ENCODE assay signal across 1 cellular context in the genomic region with DNA sequence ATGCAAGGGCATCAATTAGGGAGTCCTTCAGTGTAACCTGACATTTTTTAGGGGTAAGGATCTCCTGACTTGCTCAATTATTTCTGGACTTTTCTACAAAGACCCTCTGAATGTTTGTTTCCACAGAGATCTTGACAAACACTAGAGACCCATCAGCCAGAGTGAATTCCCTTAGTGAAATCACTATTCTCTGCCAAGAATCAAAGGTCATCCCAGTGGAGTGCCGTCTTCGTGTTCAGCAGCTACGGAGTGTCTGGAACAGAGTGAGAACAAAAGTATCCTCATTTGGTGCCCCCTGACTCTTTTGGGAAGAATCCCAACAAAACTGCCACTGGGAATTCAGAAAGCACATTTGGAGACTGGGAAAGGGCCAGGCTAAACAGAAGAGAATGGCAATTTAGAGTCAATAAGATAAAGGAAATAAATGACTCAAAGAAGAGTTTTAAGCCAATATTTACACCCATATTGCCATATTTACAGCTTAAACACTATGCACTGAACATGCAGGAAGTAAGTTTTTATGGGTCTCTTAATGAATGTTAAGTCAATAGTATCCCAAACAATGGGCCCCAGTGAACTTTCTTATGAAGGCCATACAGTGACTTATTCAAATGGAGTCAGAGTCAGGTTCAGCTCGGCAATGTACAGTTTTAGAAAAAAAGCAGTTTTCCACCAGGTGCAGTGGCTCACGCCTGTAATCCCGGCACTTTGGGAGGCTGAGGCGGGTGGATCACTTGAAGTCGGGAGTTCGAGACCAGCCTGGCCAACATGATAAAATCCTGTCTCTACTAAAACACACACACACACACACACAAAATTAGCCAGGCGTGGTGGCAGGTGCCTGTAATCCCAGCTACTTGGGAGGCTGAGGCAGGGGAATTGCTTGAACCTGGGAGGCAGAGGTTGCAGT.
TF ChIP-seq lines count a peak whose summit lies in the region.

No MANE protein-coding gene starts in this region.

TF ChIP-seq in HepG2, 621 proteins besides CTCF, POLR2A, EP300 and RAD21 (continued from another document and continues in another):
- TF ChIP-seq ZNF383 (CRISPR knock-in tag; IDR thresholded peaks at IDR 0.05; ENCODE audit: borderline replicate concordance): no peak
- TF ChIP-seq XRCC5 (optimal IDR thresholded peaks at IDR 0.05; ENCODE audit: low read length): no peak
- TF ChIP-seq CHCHD3 (CRISPR knock-in tag; IDR thresholded peaks at IDR 0.05): no peak
- TF ChIP-seq HMG20A (CRISPR knock-in tag; IDR thresholded peaks at IDR 0.05; ENCODE audit: borderline replicate concordance): peak; percentile 69; the same call in 1 of the 2 replicates
- peak; percentile 19 for TF ChIP-seq ZFP36 (IDR thresholded peaks at IDR 0.05; ENCODE audit: borderline replicate concordance, low read depth, low read length, partially characterized antibody)
- peak; percentile 18; the same call in 1 of the 2 replicates for TF ChIP-seq HNF4G (IDR thresholded peaks at IDR 0.05; ENCODE audit: borderline replicate concordance, low read depth, low read length)
- no peak for TF ChIP-seq HNF4G (CRISPR knock-in tag; IDR thresholded peaks at IDR 0.05; ENCODE audit: borderline replicate concordance, low read depth)
- TF ChIP-seq SOX13 (IDR thresholded peaks at IDR 0.05): peak; percentile 17; the same call in 1 of the 2 replicates
- TF ChIP-seq SOX13 (CRISPR knock-in tag; conservative IDR thresholded peaks at IDR 0.05 in 1 of 2, IDR thresholded peaks at IDR 0.05 in 1 of 2): peak in 1 of 2 experiments; percentile 81; a peak in 2 of 4 replicates
- TF ChIP-seq NR2F2 (IDR thresholded peaks at IDR 0.05; ENCODE audit: borderline replicate concordance, low read depth): peak; percentile 65; the same call in 1 of the 2 replicates
- no peak for TF ChIP-seq ZNF7 (CRISPR knock-in tag; IDR thresholded peaks at IDR 0.05)
- no peak for TF ChIP-seq GATAD1 (CRISPR knock-in tag; IDR thresholded peaks at IDR 0.05)
- TF ChIP-seq, protein P1, sequence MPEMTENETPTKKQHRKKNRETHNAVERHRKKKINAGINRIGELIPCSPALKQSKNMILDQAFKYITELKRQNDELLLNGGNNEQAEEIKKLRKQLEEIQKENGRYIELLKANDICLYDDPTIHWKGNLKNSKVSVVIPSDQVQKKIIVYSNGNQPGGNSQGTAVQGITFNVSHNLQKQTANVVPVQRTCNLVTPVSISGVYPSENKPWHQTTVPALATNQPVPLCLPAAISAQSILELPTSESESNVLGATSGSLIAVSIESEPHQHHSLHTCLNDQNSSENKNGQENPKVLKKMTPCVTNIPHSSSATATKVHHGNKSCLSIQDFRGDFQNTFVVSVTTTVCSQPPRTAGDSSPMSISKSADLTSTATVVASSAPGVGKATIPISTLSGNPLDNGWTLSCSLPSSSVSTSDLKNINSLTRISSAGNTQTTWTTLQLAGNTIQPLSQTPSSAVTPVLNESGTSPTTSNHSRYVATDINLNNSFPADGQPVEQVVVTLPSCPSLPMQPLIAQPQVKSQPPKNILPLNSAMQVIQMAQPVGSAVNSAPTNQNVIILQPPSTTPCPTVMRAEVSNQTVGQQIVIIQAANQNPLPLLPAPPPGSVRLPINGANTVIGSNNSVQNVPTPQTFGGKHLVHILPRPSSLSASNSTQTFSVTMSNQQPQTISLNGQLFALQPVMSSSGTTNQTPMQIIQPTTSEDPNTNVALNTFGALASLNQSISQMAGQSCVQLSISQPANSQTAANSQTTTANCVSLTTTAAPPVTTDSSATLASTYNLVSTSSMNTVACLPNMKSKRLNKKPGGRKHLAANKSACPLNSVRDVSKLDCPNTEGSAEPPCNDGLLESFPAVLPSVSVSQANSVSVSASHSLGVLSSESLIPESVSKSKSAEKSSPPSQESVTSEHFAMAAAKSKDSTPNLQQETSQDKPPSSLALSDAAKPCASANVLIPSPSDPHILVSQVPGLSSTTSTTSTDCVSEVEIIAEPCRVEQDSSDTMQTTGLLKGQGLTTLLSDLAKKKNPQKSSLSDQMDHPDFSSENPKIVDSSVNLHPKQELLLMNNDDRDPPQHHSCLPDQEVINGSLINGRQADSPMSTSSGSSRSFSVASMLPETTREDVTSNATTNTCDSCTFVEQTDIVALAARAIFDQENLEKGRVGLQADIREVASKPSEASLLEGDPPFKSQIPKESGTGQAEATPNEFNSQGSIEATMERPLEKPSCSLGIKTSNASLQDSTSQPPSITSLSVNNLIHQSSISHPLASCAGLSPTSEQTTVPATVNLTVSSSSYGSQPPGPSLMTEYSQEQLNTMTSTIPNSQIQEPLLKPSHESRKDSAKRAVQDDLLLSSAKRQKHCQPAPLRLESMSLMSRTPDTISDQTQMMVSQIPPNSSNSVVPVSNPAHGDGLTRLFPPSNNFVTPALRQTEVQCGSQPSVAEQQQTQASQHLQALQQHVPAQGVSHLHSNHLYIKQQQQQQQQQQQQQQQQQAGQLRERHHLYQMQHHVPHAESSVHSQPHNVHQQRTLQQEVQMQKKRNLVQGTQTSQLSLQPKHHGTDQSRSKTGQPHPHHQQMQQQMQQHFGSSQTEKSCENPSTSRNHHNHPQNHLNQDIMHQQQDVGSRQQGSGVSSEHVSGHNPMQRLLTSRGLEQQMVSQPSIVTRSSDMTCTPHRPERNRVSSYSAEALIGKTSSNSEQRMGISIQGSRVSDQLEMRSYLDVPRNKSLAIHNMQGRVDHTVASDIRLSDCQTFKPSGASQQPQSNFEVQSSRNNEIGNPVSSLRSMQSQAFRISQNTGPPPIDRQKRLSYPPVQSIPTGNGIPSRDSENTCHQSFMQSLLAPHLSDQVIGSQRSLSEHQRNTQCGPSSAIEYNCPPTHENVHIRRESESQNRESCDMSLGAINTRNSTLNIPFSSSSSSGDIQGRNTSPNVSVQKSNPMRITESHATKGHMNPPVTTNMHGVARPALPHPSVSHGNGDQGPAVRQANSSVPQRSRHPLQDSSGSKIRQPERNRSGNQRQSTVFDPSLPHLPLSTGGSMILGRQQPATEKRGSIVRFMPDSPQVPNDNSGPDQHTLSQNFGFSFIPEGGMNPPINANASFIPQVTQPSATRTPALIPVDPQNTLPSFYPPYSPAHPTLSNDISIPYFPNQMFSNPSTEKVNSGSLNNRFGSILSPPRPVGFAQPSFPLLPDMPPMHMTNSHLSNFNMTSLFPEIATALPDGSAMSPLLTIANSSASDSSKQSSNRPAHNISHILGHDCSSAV (CRISPR knock-in tag; IDR thresholded peaks at IDR 0.05; ENCODE audit: borderline replicate concordance): no peak
- TF ChIP-seq ZBTB7A (CRISPR knock-in tag; IDR thresholded peaks at IDR 0.05): no peak
- no peak for TF ChIP-seq EHMT2 (IDR thresholded peaks at IDR 0.05; ENCODE audit: borderline replicate concordance, low read depth, low read length)
- TF ChIP-seq ZSCAN25 (CRISPR knock-in tag; IDR thresholded peaks at IDR 0.05): no peak
- no peak for TF ChIP-seq ZFP62 (CRISPR knock-in tag; IDR thresholded peaks at IDR 0.05)
- TF ChIP-seq HOXD1 (CRISPR knock-in tag; IDR thresholded peaks at IDR 0.05): peak; percentile 44; the same call in 1 of the 2 replicates
- no peak for TF ChIP-seq ZNF792 (CRISPR knock-in tag; IDR thresholded peaks at IDR 0.05)
- no peak for TF ChIP-seq SRY (CRISPR knock-in tag; IDR thresholded peaks at IDR 0.05)
- TF ChIP-seq, protein P2, sequence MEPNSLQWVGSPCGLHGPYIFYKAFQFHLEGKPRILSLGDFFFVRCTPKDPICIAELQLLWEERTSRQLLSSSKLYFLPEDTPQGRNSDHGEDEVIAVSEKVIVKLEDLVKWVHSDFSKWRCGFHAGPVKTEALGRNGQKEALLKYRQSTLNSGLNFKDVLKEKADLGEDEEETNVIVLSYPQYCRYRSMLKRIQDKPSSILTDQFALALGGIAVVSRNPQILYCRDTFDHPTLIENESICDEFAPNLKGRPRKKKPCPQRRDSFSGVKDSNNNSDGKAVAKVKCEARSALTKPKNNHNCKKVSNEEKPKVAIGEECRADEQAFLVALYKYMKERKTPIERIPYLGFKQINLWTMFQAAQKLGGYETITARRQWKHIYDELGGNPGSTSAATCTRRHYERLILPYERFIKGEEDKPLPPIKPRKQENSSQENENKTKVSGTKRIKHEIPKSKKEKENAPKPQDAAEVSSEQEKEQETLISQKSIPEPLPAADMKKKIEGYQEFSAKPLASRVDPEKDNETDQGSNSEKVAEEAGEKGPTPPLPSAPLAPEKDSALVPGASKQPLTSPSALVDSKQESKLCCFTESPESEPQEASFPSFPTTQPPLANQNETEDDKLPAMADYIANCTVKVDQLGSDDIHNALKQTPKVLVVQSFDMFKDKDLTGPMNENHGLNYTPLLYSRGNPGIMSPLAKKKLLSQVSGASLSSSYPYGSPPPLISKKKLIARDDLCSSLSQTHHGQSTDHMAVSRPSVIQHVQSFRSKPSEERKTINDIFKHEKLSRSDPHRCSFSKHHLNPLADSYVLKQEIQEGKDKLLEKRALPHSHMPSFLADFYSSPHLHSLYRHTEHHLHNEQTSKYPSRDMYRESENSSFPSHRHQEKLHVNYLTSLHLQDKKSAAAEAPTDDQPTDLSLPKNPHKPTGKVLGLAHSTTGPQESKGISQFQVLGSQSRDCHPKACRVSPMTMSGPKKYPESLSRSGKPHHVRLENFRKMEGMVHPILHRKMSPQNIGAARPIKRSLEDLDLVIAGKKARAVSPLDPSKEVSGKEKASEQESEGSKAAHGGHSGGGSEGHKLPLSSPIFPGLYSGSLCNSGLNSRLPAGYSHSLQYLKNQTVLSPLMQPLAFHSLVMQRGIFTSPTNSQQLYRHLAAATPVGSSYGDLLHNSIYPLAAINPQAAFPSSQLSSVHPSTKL (CRISPR knock-in tag; IDR thresholded peaks at IDR 0.05): peak; percentile 84
- no peak for TF ChIP-seq CAMTA2 (CRISPR knock-in tag; IDR thresholded peaks at IDR 0.05; ENCODE audit: borderline replicate concordance)
- TF ChIP-seq ZNF883 (CRISPR knock-in tag; IDR thresholded peaks at IDR 0.05; ENCODE audit: not compliant biosample characterization): no peak
- no peak for TF ChIP-seq TOE1 (CRISPR knock-in tag; IDR thresholded peaks at IDR 0.05)
- TF ChIP-seq ZBTB42 (CRISPR knock-in tag; IDR thresholded peaks at IDR 0.05): no peak
- no peak for TF ChIP-seq ZNF644 (CRISPR knock-in tag; IDR thresholded peaks at IDR 0.05; ENCODE audit: low read depth)
- no peak for TF ChIP-seq ZNF367 (CRISPR knock-in tag; IDR thresholded peaks at IDR 0.05; ENCODE audit: borderline replicate concordance)
- no peak for TF ChIP-seq ZNF549 (CRISPR knock-in tag; IDR thresholded peaks at IDR 0.05)
- TF ChIP-seq RFX5 (IDR thresholded peaks at IDR 0.05; ENCODE audit: low read depth, low read length): no peak
- TF ChIP-seq ZBTB3 (CRISPR knock-in tag; IDR thresholded peaks at IDR 0.05; ENCODE audit: borderline replicate concordance, low read depth): no peak
- TF ChIP-seq RBM22 (optimal IDR thresholded peaks at IDR 0.05; ENCODE audit: low read length): no peak
- TF ChIP-seq RXRB (CRISPR knock-in tag; IDR thresholded peaks at IDR 0.05; ENCODE audit: borderline replicate concordance): peak; percentile 56; the same call in 1 of the 2 replicates
- TF ChIP-seq ZNF816 (CRISPR knock-in tag; IDR thresholded peaks at IDR 0.05; ENCODE audit: borderline replicate concordance): no peak
- TF ChIP-seq, protein P3, sequence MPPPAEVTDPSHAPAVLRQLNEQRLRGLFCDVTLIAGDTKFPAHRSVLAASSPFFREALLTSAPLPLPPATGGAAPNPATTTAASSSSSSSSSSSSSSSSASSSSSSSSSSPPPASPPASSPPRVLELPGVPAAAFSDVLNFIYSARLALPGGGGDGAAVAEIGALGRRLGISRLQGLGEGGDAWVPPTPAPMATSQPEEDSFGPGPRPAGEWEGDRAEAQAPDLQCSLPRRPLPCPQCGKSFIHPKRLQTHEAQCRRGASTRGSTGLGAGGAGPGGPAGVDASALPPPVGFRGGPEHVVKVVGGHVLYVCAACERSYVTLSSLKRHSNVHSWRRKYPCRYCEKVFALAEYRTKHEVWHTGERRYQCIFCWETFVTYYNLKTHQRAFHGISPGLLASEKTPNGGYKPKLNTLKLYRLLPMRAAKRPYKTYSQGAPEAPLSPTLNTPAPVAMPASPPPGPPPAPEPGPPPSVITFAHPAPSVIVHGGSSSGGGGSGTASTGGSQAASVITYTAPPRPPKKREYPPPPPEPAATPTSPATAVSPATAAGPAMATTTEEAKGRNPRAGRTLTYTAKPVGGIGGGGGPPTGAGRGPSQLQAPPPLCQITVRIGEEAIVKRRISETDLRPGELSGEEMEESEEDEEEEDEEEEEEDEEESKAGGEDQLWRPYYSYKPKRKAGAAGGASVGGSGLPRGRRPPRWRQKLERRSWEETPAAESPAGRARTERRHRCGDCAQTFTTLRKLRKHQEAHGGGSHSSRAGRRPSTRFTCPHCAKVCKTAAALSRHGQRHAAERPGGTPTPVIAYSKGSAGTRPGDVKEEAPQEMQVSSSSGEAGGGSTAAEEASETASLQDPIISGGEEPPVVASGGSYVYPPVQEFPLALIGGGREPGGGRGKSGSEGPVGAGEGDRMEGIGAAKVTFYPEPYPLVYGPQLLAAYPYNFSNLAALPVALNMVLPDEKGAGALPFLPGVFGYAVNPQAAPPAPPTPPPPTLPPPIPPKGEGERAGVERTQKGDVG (CRISPR knock-in tag; IDR thresholded peaks at IDR 0.05; ENCODE audit: borderline replicate concordance): no peak
- TF ChIP-seq SOX6 (IDR thresholded peaks at IDR 0.05): no peak
- TF ChIP-seq SOX6 (CRISPR knock-in tag; IDR thresholded peaks at IDR 0.05): peak; percentile 67
- peak; percentile 74 for TF ChIP-seq FOXA1 (IDR thresholded peaks at IDR 0.05)
- TF ChIP-seq FOXA1 (CRISPR knock-in tag; IDR thresholded peaks at IDR 0.05): peak; percentile 87
- peak; percentile 34; the same call in 1 of the 2 replicates for TF ChIP-seq BCL6 (CRISPR knock-in tag; IDR thresholded peaks at IDR 0.05)
- TF ChIP-seq ZNF317 (CRISPR knock-in tag; IDR thresholded peaks at IDR 0.05): no peak
- TF ChIP-seq ZNF430 (CRISPR knock-in tag; IDR thresholded peaks at IDR 0.05): no peak
- TF ChIP-seq ELF3 (CRISPR knock-in tag; IDR thresholded peaks at IDR 0.05): peak; percentile 83
- TF ChIP-seq RARA (CRISPR knock-in tag; IDR thresholded peaks at IDR 0.05): peak; percentile 83
- TF ChIP-seq ESRRA (CRISPR knock-in tag; IDR thresholded peaks at IDR 0.05; ENCODE audit: low read depth): no peak
- TF ChIP-seq SOX5 (CRISPR knock-in tag; IDR thresholded peaks at IDR 0.05; ENCODE audit: borderline replicate concordance): peak; percentile 75; the same call in 1 of the 2 replicates
- TF ChIP-seq, protein P4, sequence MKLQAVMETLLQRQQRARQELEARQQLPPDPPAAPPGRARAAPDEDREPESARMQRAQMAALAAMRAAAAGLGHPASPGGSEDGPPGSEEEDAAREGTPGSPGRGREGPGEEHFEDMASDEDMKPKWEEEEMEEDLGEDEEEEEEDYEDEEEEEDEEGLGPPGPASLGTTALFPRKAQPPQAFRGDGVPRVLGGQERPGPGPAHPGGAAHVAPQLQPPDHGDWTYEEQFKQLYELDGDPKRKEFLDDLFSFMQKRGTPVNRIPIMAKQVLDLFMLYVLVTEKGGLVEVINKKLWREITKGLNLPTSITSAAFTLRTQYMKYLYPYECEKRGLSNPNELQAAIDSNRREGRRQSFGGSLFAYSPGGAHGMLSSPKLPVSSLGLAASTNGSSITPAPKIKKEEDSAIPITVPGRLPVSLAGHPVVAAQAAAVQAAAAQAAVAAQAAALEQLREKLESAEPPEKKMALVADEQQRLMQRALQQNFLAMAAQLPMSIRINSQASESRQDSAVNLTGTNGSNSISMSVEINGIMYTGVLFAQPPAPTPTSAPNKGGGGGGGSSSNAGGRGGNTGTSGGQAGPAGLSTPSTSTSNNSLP (IDR thresholded peaks at IDR 0.05; ENCODE audit: low read depth, low read length): no peak; the same call in 1 of the 2 replicates
- TF ChIP-seq ZBTB1 (CRISPR knock-in tag; IDR thresholded peaks at IDR 0.05; ENCODE audit: borderline replicate concordance): no peak
- TF ChIP-seq ZNF335 (CRISPR knock-in tag; IDR thresholded peaks at IDR 0.05): no peak
- no peak for TF ChIP-seq ZNF776 (CRISPR knock-in tag; IDR thresholded peaks at IDR 0.05)
- no peak for TF ChIP-seq FOXP1 (IDR thresholded peaks at IDR 0.05)
- TF ChIP-seq FOXP1 (CRISPR knock-in tag; IDR thresholded peaks at IDR 0.05): peak; percentile 71; the same call in 1 of the 2 replicates
- TF ChIP-seq NFE2L1 (CRISPR knock-in tag; IDR thresholded peaks at IDR 0.05; ENCODE audit: borderline replicate concordance): no peak
